Comparison of ENCODE assay signal across 15 cellular contexts in the genomic region with DNA sequence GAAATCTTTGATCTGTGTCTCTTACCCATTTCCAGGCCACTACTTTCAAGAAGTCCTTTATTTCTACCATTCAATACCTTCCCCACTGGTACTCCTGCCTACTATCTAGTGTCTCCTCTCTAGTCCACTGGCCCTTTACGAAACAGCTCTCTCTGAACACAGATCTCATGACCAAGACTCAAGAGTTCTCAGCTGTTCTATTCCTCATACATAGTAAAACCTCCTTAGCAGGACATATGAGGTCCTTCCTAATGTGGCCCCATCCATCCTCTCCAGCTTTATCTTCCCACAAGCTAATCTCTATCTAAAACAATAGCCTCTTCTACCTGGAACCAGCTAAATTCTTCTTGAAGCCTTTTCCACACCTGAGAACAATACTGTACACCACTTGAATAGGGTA. TPM values are rescaled to one million over a fixed set of nuclear protein-coding genes. Genes with fewer than 3 reads are reported as not detected.
DNase-seq lines count a peak whose midpoint lies in the region; ATAC-seq, FAIRE-seq and TF ChIP-seq lines count a peak whose summit lies in the region.
"Had no signal": no experiment of that assay in that cellular context is flagged by ENCODE, and none has a peak within 500 bp of the region (broad histone marks: within the 10 kb centered on the region; RNA-seq: fewer than 3 reads in every experiment).

No MANE protein-coding gene starts in this region.

- H3K4me3 ChIP-seq in MG63 (peak overlapping the region; percentile 94), GM12878 (peak overlapping the region; percentile 66), osteoblast (ENCODE audit: insufficient read depth, low read length) (no peak overlapping the region)
- H3K4me3 ChIP-seq: thyroid gland had no signal

- H4K20me1 ChIP-seq in GM12878 (ENCODE audit: control insufficient read depth, insufficient read depth): no peaks in the 10 kb centered on the region
- peaks cover 30% of the 10 kb centered on the region for H4K20me1 ChIP-seq in osteoblast (ENCODE audit: insufficient read depth, low read length)

- no peaks in the 10 kb centered on the region for H3K27me3 Mint-ChIP-seq in activated CD8-positive, alpha-beta memory T cell treated with anti-CD3 and anti-CD28 coated beads, Interleukin-2, amount 10 ng/mL, durations not matched to agents 7 days and 5 days

- H3K4me1 Mint-ChIP-seq in activated CD8-positive, alpha-beta memory T cell treated with anti-CD3 and anti-CD28 coated beads, Interleukin-2, amount 10 ng/mL, durations not matched to agents 7 days and 5 days: peaks cover 39% of the 10 kb centered on the region

- POLR2A ChIA-PET in GM12878 (lab: Charles Lee): no interaction called here

- no peak for TF ChIP-seq POLR2A in GM12878 (IDR thresholded peaks at IDR 0.05; ENCODE audit: low read depth, low read length)

- H3K9ac ChIP-seq in GM12878 (ENCODE audit: control insufficient read depth, insufficient read depth, low read length): no peak overlapping the region; the same call in 1 of the 2 replicates
- H3K9ac ChIP-seq: parathyroid adenoma had no signal

- H3K27ac Mint-ChIP-seq in activated CD8-positive, alpha-beta memory T cell treated with anti-CD3 and anti-CD28 coated beads, Interleukin-2, amount 10 ng/mL, durations not matched to agents 7 days and 5 days: no peak overlapping the region

- H3K4me2 ChIP-seq in GM12878 (ENCODE audit: control insufficient read depth, insufficient read depth) (peak overlapping the region; percentile 58), osteoblast (ENCODE audit: insufficient read depth, low read length) (no peak overlapping the region)

- no peaks in the 10 kb centered on the region for H3K27me3 ChIP-seq in MG63
- no peaks in the 10 kb centered on the region for H3K27me3 ChIP-seq in GM12878 (replicated peaks in 1 of 2; ENCODE audit: control insufficient read depth in 2 of 2, insufficient read depth in 2 of 2, low read length in 1 of 2)
- no peaks in the 10 kb centered on the region for H3K27me3 ChIP-seq in osteoblast (ENCODE audit: insufficient read depth, low read length)
- H3K27me3 ChIP-seq: thyroid gland had no signal

- H3K27ac ChIP-seq in GM12878 (ENCODE audit: control insufficient read depth, insufficient read depth) (peak overlapping the region; percentile 21; the same call in 1 of the 2 replicates), osteoblast (ENCODE audit: low read depth, low read length) (no peak overlapping the region)
- H3K27ac ChIP-seq: parathyroid adenoma, thyroid gland had no signal

- no peak for TF ChIP-seq EP300 in GM12878 (IDR thresholded peaks at IDR 0.05; ENCODE audit: borderline replicate concordance in 1 of 2, control insufficient read depth in 1 of 2, low read depth in 2 of 2, low read length in 2 of 2)

- ATAC-seq in activated CD8-positive, alpha-beta memory T cell treated with anti-CD3 and anti-CD28 coated beads, Interleukin-2, amount 10 ng/mL, durations not matched to agents 7 days and 5 days: no peak
- ATAC-seq in GM12878: peak; percentile 7
- ATAC-seq in GM19463 (IDR thresholded peaks at IDR 0.05; ENCODE audit: unreplicated experiment): no peak
- ATAC-seq: Right ventricle myocardium inferior had no signal

- SMC1A ChIA-PET in GM12878 (lab: Charles Lee; ENCODE audit: uncharacterized antibody, unreplicated experiment): interaction anchor here (0.5 to 4.5 kb wide), 7 partner anchors 8 to 88 kb away, joined by 3 to 17 read pairs (median 4); no protein-coding TSS in a partner anchor

- H2AFZ ChIP-seq in GM12878 (ENCODE audit: control insufficient read depth, low read depth, low read length): no peak overlapping the region
- H2AFZ ChIP-seq in osteoblast (ENCODE audit: low read length): no peak overlapping the region
- H2AFZ ChIP-seq: parathyroid adenoma had no signal

- TF ChIP-seq RAD21 in GM12878 (IDR thresholded peaks at IDR 0.05; ENCODE audit: insufficient read depth, low read depth, low read length): no peak

- 100% methylated on average over 1 of the region's 1 CpG for WGBS in GM12878 (ENCODE audit: insufficient coverage, insufficient replicate concordance, low lambda C conversion rate, missing lambda C conversion rate)

- H3K36me3 ChIP-seq in MG63: peaks cover 29% of the 10 kb centered on the region
- peaks cover 0 to 9% of the 10 kb centered on the region in 2 experiments; a peak in 2 of 4 replicates for H3K36me3 ChIP-seq in GM12878 (ENCODE audit: control insufficient read depth in 2 of 2, insufficient read depth in 2 of 2, low read length in 1 of 2)
- peaks cover 17% of the 10 kb centered on the region for H3K36me3 ChIP-seq in osteoblast (ENCODE audit: insufficient read depth, low read length)
- H3K36me3 ChIP-seq: thyroid gland had no signal

- no peak for FAIRE-seq in GM12878 (lab: Jason Lieb, UNC)
- FAIRE-seq: islet of Langerhans had no signal

- peaks cover 34% of the 10 kb centered on the region for H3K36me3 Mint-ChIP-seq in activated CD8-positive, alpha-beta memory T cell treated with anti-CD3 and anti-CD28 coated beads, Interleukin-2, amount 10 ng/mL, durations not matched to agents 7 days and 5 days

- H3K9me3 ChIP-seq in MG63 (no peaks in the 10 kb centered on the region; the same call in 1 of the 2 replicates), GM12878 (replicated peaks; ENCODE audit: control insufficient read depth, insufficient read depth, low read length) (no peaks in the 10 kb centered on the region), osteoblast (ENCODE audit: low read depth, low read length) (no peaks in the 10 kb centered on the region)
- H3K9me3 ChIP-seq: thyroid gland had no signal

- no peak for DNase-seq in activated CD8-positive, alpha-beta memory T cell treated with anti-CD3 and anti-CD28 coated beads, Interleukin-2, amount 10 ng/mL, durations not matched to agents 7 days and 5 days
- no peak for DNase-seq in activated CD8-positive, alpha-beta memory T cell treated with anti-CD3 and anti-CD28 coated beads, Interleukin-2, amount 50 U/mL, for 4 hours
- no peak for DNase-seq in MG63
- no peak for DNase-seq in GM12878 (ENCODE audit: low read depth, low spot score)
- peak; percentile 25 for DNase-seq in osteoblast (ENCODE audit: insufficient read length, low spot score, missing footprints)
- no peak for DNase-seq in pons (ENCODE audit: low spot score)
- no peak for DNase-seq in NCI-H187 treated with DMSO at 0.1 percent for 48 hours (lab: John Stamatoyannopoulos, UW)
- DNase-seq: activated CD4-positive, alpha-beta T cell treated with anti-CD3 and anti-CD28 coated beads, Interleukin-2, amount 50 U/mL, for 48 hours; anterior cingulate cortex; NCI-H2107; thyroid gland had no signal

- in situ Hi-C loops in GM12878 (cut with MboI): no loop called here

- BruUV-seq in GM12878 (replicated peaks; lab: Mats Ljungman, UMichigan): TSS peak; percentile 57

- H3K9me3 Mint-ChIP-seq in activated CD8-positive, alpha-beta memory T cell treated with anti-CD3 and anti-CD28 coated beads, Interleukin-2, amount 10 ng/mL, durations not matched to agents 7 days and 5 days (ENCODE audit: low read depth): peaks cover 6% of the 10 kb centered on the region

- intact Hi-C loops in GM12878 (cut with micrococcal nuclease; ENCODE audit: unreplicated experiment): loop anchor here (5.0 kb wide), 2 partner anchors 62 to 77 kb away; partner anchors contain the start of gene MSANTD3

- peak overlapping the region; percentile 3 for H3K4me3 Mint-ChIP-seq in activated CD8-positive, alpha-beta memory T cell treated with anti-CD3 and anti-CD28 coated beads, Interleukin-2, amount 10 ng/mL, durations not matched to agents 7 days and 5 days

- RAD21 ChIA-PET in GM12878 (lab: Charles Lee; ENCODE audit: unreplicated experiment): interaction anchor here (0.8 to 1.2 kb wide), 3 partner anchors 57 to 1187 kb away, joined by 3 read pairs; no protein-coding TSS in a partner anchor

- H3K79me2 ChIP-seq in GM12878 (ENCODE audit: control insufficient read depth, insufficient read depth, low read length): peaks cover 83% of the 10 kb centered on the region
- H3K79me2 ChIP-seq in osteoblast (ENCODE audit: insufficient read depth, low read length): peaks cover 72% of the 10 kb centered on the region

- peaks cover 8% of the 10 kb centered on the region for H3K4me1 ChIP-seq in GM12878 (ENCODE audit: control insufficient read depth, insufficient read depth, low read length)
- peaks cover 17% of the 10 kb centered on the region for H3K4me1 ChIP-seq in osteoblast (ENCODE audit: insufficient read depth, low read length)
- H3K4me1 ChIP-seq: parathyroid adenoma had no signal

- CTCF ChIA-PET in activated CD8-positive, alpha-beta memory T cell treated with anti-CD3 and anti-CD28 coated beads, Interleukin-2, amount 10 ng/mL, durations not matched to agents 7 days and 5 days (lab: Charles Lee): interaction anchor here (1.7 to 6.2 kb wide), 2 partner anchors 9 to 25 kb away, joined by 5 to 30 read pairs; no protein-coding TSS in a partner anchor
- CTCF ChIA-PET in GM12878 (lab: Yijun Ruan, JAX): interaction anchor here (0.7 to 3.9 kb wide), 7 partner anchors 9 to 79 kb away, joined by 3 to 29 read pairs (median 3); no protein-coding TSS in a partner anchor

- no peak for TF ChIP-seq CTCF in GM12878 (IDR thresholded peaks at IDR 0.05 in 2 of 3, conservative IDR thresholded peaks at IDR 0.05 in 1 of 3; ENCODE audit: control insufficient read depth in 2 of 3, extremely low read depth in 1 of 3, insufficient read depth in 1 of 3, low read depth in 3 of 3, low read length in 3 of 3)
- TF ChIP-seq CTCF in osteoblast (IDR thresholded peaks at IDR 0.05; ENCODE audit: extremely low read depth, low read depth, low read length): no peak

TF ChIP-seq in GM12878, 131 proteins besides CTCF, POLR2A, EP300 and RAD21:
- no peak for TF ChIP-seq NR2F1 (conservative IDR thresholded peaks at IDR 0.05)

RNA-seq across cellular contexts. Expression of gene TEX10, which starts 2.6 kb away (rescaled TPM):
- 10 to 100 TPM; 21.0 to 24.4 TPM for total RNA-seq in activated CD8-positive, alpha-beta memory T cell treated with anti-CD3 and anti-CD28 coated beads, Interleukin-2, amount 10 ng/mL, durations not matched to agents 7 days and 5 days
- 56.2 and 79.4 TPM in 2 replicates for total RNA-seq in MG63 (2014; rRNA removed; shearing (Covaris generic); ENCODE audit: low replicate concordance)
- total RNA-seq in GM12878 (2013; cell fraction: nucleolus; rRNA removed): 85.3 and 88.4 TPM in 2 replicates
- total RNA-seq in GM12878 (2014; rRNA removed): 38.0 and 46.3 TPM in 2 replicates
- total RNA-seq in GM12878 (2014; rRNA removed; fragmentation: Illumina TruSeq; extraction: Trizol): 35.1 and 35.5 TPM in 2 replicates
- total RNA-seq in GM12878 (2021): 30.0 and 30.4 TPM in 2 replicates
- polyA plus RNA-seq in GM12878 (2011; ENCODE audit: low read depth): 11.6 TPM
- polyA plus RNA-seq in GM12878 (2011; rRNA removed): 46.6 and 54.1 TPM in 2 replicates
- polyA plus RNA-seq in GM12878 (2011; cell fraction: cytosol; rRNA removed): 22.2 and 22.9 TPM in 2 replicates
- 28.5 and 31.8 TPM in 2 replicates for polyA plus RNA-seq in GM12878 (2011; cell fraction: nucleus; rRNA removed)
- polyA plus RNA-seq in GM12878 (2012): 14.3 and 20.3 TPM in 2 replicates
- polyA plus RNA-seq in GM12878 (2014; fragmentation: Illumina TruSeq; extraction: Trizol): 37.0 and 41.3 TPM in 2 replicates
- 10 to 100 TPM; 17.4 to 25.8 TPM for polyA plus RNA-seq in GM12878 (2014; fragmentation: Nextera tagmentation; extraction: Ambion mirVana)
- 23.4 and 27.8 TPM in 2 replicates for polyA plus RNA-seq in GM12878 (2014; rRNA removed)
- polyA plus RNA-seq in GM12878 (2016; fragmentation: Nextera tagmentation; extraction: Ambion mirVana): 10 to 100 TPM; 43.5 to 45.3 TPM
- polyA minus RNA-seq in GM12878 (2011; rRNA and poly(A)+ RNA removed): 44.7 and 52.7 TPM in 2 replicates
- polyA minus RNA-seq in GM12878 (2011; cell fraction: cytosol; rRNA and poly(A)+ RNA removed): 11.4 and 12.8 TPM in 2 replicates
- polyA minus RNA-seq in GM12878 (2011; cell fraction: nucleus; rRNA and poly(A)+ RNA removed): 32.5 and 48.1 TPM in 2 replicates
- 29.3 and 35.9 TPM in 2 replicates for total RNA-seq in osteoblast
